ENCODE assay signal across 8 cellular contexts in the genomic region with DNA sequence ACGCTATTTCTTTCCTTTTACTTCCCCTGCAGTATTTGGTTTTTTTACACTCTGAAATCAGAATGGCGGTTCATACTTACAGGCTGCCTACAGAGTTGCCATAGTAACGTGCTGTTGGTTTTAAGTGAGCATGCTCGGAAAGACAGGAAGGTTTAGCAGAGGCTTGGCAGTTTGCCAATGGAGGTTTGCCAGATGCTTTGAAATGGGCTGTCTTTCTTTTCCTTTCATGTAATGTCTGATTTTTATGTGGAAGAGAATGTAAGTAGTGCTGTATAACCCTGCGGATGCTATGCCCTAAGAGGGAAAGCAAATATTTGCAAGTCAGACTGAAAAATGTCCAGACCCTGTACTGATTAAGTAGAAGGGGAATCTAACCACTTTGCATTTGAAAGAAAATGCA.
DNase-seq lines count a peak whose midpoint lies in the region; ATAC-seq lines count a peak whose summit lies in the region.

No MANE protein-coding gene starts in this region.

- peak; percentile 91 for ATAC-seq in GM19438 (IDR thresholded peaks at IDR 0.05; ENCODE audit: low read depth, unreplicated experiment)
- ATAC-seq in HG03558 (IDR thresholded peaks at IDR 0.05; ENCODE audit: extremely low read depth, unreplicated experiment) = peak; percentile 90
- peak; percentile 98 for ATAC-seq in effector memory CD8-positive, alpha-beta T cell (replicated peaks)
- peak; percentile 99 for ATAC-seq in memory B cell (ENCODE audit: low read depth)

- no peaks in the 10 kb centered on the region for H3K9me3 ChIP-seq in BLaER1

- peaks cover 56% of the 10 kb centered on the region for H3K36me3 ChIP-seq in BLaER1

- peak overlapping the region; percentile 57 to 71 for H3K4me3 Mint-ChIP-seq in effector memory CD8-positive, alpha-beta T cell
- peak overlapping the region; percentile 37 for H3K4me3 Mint-ChIP-seq in memory B cell

- H3K27ac Mint-ChIP-seq in effector memory CD8-positive, alpha-beta T cell = peak overlapping the region; percentile 82 to 98
- peak overlapping the region; percentile 88 for H3K27ac Mint-ChIP-seq in memory B cell

- H3K9me3 Mint-ChIP-seq in effector memory CD8-positive, alpha-beta T cell = no peaks in the 10 kb centered on the region
- no peaks in the 10 kb centered on the region for H3K9me3 Mint-ChIP-seq in memory B cell

- H3K4me1 ChIP-seq in BLaER1 = peaks cover 18% of the 10 kb centered on the region

- no peak overlapping the region for H3K27ac ChIP-seq in BLaER1

- peaks cover 56% of the 10 kb centered on the region for H3K36me3 Mint-ChIP-seq in effector memory CD8-positive, alpha-beta T cell (ENCODE audit: insufficient read depth)
- peaks cover 20% of the 10 kb centered on the region for H3K36me3 Mint-ChIP-seq in memory B cell

- no peak overlapping the region for H3K9ac ChIP-seq in BLaER1

- no peaks in the 10 kb centered on the region for H3K27me3 Mint-ChIP-seq in effector memory CD8-positive, alpha-beta T cell
- H3K27me3 Mint-ChIP-seq in memory B cell = no peaks in the 10 kb centered on the region

- H3K4me2 ChIP-seq in BLaER1 = peak overlapping the region; percentile 50

- DNase-seq in NCI-H69 (lab: John Stamatoyannopoulos, UW) (peak; percentile 100), memory B cell (ENCODE audit: low spot score in 2 of 2) (peak; percentile 65 to 83)
- DNase-seq in activated CD8-positive, alpha-beta memory T cell treated with anti-CD3 and anti-CD28 coated beads for 24 hours = peak; percentile 84
- DNase-seq in effector memory CD8-positive, alpha-beta T cell = peak; percentile 86 to 92 (median 89)
- peak; percentile 58 for DNase-seq in stimulated activated CD8-positive, alpha-beta memory T cell treated with anti-CD3 and anti-CD28 coated beads, Interleukin-12 subunit alpha, Interleukin-12 subunit beta, amount 100 ng/mL, for 24 hours (ENCODE audit: extremely low read depth)

- H3K4me3 ChIP-seq in BLaER1 = no peak overlapping the region

- peaks cover 12 to 18% of the 10 kb centered on the region in 2 donors for H3K4me1 Mint-ChIP-seq in effector memory CD8-positive, alpha-beta T cell (ENCODE audit: low read depth in 2 of 2)
- H3K4me1 Mint-ChIP-seq in memory B cell = peaks cover 16% of the 10 kb centered on the region

- no peaks in the 10 kb centered on the region for H4K20me1 ChIP-seq in BLaER1

- no peaks in the 10 kb centered on the region for H3K27me3 ChIP-seq in BLaER1
